14 cellular contexts compared by ENCODE assay signal in the genomic region with DNA sequence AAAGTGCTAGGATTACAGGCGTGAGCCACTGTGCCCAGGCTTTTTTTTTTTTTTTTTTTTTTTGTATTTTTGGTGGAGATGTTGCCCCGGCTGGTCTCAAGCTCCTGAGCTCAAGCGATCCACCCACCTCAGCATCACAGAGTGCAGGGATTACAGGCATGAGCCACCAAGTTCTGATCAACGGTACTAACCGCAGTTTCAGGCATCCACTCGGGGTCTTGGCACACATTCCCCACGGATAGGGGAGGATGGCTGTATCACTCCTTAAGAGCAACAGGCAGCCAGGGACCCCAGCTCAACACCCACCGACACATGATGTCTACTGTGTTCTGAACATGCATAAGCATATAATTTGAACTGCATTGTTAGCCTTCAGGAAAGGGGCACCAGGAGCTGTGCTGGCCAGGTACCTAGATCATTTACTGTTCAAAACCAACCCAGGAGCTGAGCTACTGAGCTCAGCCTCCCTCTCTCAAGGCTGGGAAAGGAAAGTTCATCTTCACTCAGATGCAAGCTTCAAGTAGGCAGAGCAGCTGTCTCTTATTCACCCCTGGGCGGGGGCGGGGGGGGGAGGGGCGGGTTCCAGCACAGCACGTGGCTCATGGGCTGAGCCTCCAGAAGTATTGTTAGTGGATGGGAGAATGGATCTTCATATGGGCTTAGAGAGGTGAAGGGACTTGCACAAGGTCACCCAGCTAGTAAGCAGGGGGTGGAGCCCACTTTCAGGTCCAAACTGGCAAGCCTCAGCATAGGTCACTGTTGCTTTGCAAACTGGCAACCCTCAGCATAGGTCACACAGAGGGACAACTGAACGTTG. TPM values are rescaled to one million over a fixed set of nuclear protein-coding genes. Genes with fewer than 3 reads are reported as not detected.
DNase-seq lines count a peak whose midpoint lies in the region; ATAC-seq and TF ChIP-seq lines count a peak whose summit lies in the region.
"Had no signal": no experiment of that assay in that cellular context is flagged by ENCODE, and none has a peak within 500 bp of the region (broad histone marks: within the 10 kb centered on the region; RNA-seq: fewer than 3 reads in every experiment).

No MANE protein-coding gene starts in this region.

- H3K4me1 Mint-ChIP-seq in activated naive CD4-positive, alpha-beta T cell treated with anti-CD3 and anti-CD28 coated beads, Interleukin-2, amount 10 ng/mL, durations not matched to agents 7 days and 5 days: peaks cover 93% of the 10 kb centered on the region
- peaks cover 91% of the 10 kb centered on the region for H3K4me1 Mint-ChIP-seq in activated CD4-positive, alpha-beta T cell treated with anti-CD3 and anti-CD28 coated beads, Interleukin-2, amount 10 ng/mL, durations not matched to agents 7 days and 5 days

- in situ Hi-C loops in transverse colon (cut with MboI; ENCODE audit: low pct_ligation_motif_present in 1 of 4, low pct_unique_long_range_greater_than_20kb in 1 of 4, low sequenced_read_pairs in 3 of 4): no loop called here

- CTCF ChIA-PET in activated naive CD4-positive, alpha-beta T cell treated with anti-CD3 and anti-CD28 coated beads, Interleukin-2, amount 10 ng/mL, durations not matched to agents 7 days and 5 days (lab: Charles Lee): interaction anchor here (0.6 to 1.2 kb wide), 3 partner anchors 10 to 190 kb away, joined by 3 to 4 read pairs (median 3); no protein-coding TSS in a partner anchor
- CTCF ChIA-PET in activated CD4-positive, alpha-beta T cell treated with anti-CD3 and anti-CD28 coated beads, Interleukin-2, amount 10 ng/mL, durations not matched to agents 7 days and 5 days (lab: Charles Lee): interaction anchor here (0.6 to 1.7 kb wide), 3 partner anchors 93 to 192 kb away, joined by 3 to 4 read pairs (median 4); no protein-coding TSS in a partner anchor

- POLR2A ChIA-PET in activated CD4-positive, alpha-beta T cell treated with anti-CD3 and anti-CD28 coated beads, Interleukin-2, amount 10 ng/mL, durations not matched to agents 7 days and 5 days (lab: Charles Lee): no interaction called here

- peaks cover 50 to 92% (median 71%) of the 10 kb centered on the region in 4 donors for H3K4me1 ChIP-seq in transverse colon

- H3K27ac ChIP-seq in transverse colon: peak overlapping the region; percentile 23 to 68 (median 41)

- peak overlapping the region; percentile 98 for H3K27ac Mint-ChIP-seq in activated naive CD4-positive, alpha-beta T cell treated with anti-CD3 and anti-CD28 coated beads, Interleukin-2, amount 10 ng/mL, durations not matched to agents 7 days and 5 days
- H3K27ac Mint-ChIP-seq in activated CD4-positive, alpha-beta T cell treated with anti-CD3 and anti-CD28 coated beads, Interleukin-2, amount 10 ng/mL, durations not matched to agents 7 days and 5 days: peak overlapping the region; percentile 96
- H3K27ac Mint-ChIP-seq: dendritic cell treated with granulocyte-macrophage colony-stimulating factor and Interleukin-4, amounts not matched to agents 40 ng/mL and 50 ng/mL, for 4 days; nephron progenitor cell had no signal

- DNase-seq in activated naive CD4-positive, alpha-beta T cell treated with anti-CD3 and anti-CD28 coated beads, Interleukin-2, amount 10 ng/mL, durations not matched to agents 7 days and 5 days: no peak
- no peak for DNase-seq in activated naive CD4-positive, alpha-beta T cell treated with Interleukin-2 at 50 U/mL for 16 hours
- no peak for DNase-seq in activated CD4-positive, alpha-beta T cell treated with anti-CD3 and anti-CD28 coated beads, Interleukin-2, amount 10 ng/mL, durations not matched to agents 7 days and 5 days
- DNase-seq in fibroblast of mammary gland (ENCODE audit: low read depth) (peak; percentile 45), transverse colon (no peak), COLO668 (lab: John Stamatoyannopoulos, UW; ENCODE audit: unreplicated experiment) (no peak), NCI-H2107 treated with DMSO at 0.1 percent for 48 hours (lab: John Stamatoyannopoulos, UW; ENCODE audit: unreplicated experiment) (no peak)
- DNase-seq: activated B cell treated with CpG ODN at 0.5 μM for 24 hours, foreskin melanocyte, kidney, nephron progenitor cell had no signal

- no peaks in the 10 kb centered on the region for H3K27me3 ChIP-seq in transverse colon

- peak overlapping the region; percentile 27 for H3K4me3 Mint-ChIP-seq in activated naive CD4-positive, alpha-beta T cell treated with anti-CD3 and anti-CD28 coated beads, Interleukin-2, amount 10 ng/mL, durations not matched to agents 7 days and 5 days
- peak overlapping the region; percentile 49 for H3K4me3 Mint-ChIP-seq in activated CD4-positive, alpha-beta T cell treated with anti-CD3 and anti-CD28 coated beads, Interleukin-2, amount 10 ng/mL, durations not matched to agents 7 days and 5 days
- H3K4me3 Mint-ChIP-seq: dendritic cell treated with granulocyte-macrophage colony-stimulating factor and Interleukin-4, amounts not matched to agents 40 ng/mL and 50 ng/mL, for 4 days; nephron progenitor cell had no signal

- H3K9me3 Mint-ChIP-seq in activated naive CD4-positive, alpha-beta T cell treated with anti-CD3 and anti-CD28 coated beads, Interleukin-2, amount 10 ng/mL, durations not matched to agents 7 days and 5 days: no peaks in the 10 kb centered on the region
- peaks cover 7% of the 10 kb centered on the region for H3K9me3 Mint-ChIP-seq in activated CD4-positive, alpha-beta T cell treated with anti-CD3 and anti-CD28 coated beads, Interleukin-2, amount 10 ng/mL, durations not matched to agents 7 days and 5 days
- H3K9me3 Mint-ChIP-seq: activated B cell treated with CpG ODN at 0.5 μM for 24 hours; dendritic cell treated with granulocyte-macrophage colony-stimulating factor and Interleukin-4, amounts not matched to agents 40 ng/mL and 50 ng/mL, for 4 days; nephron progenitor cell had no signal

- no peak for TF ChIP-seq CTCF in fibroblast of mammary gland (conservative IDR thresholded peaks at IDR 0.05; ENCODE audit: control insufficient read depth, insufficient read depth, low read depth, low read length)
- no peak for TF ChIP-seq CTCF in transverse colon (IDR thresholded peaks at IDR 0.05)

- H3K9me3 ChIP-seq in transverse colon: no peaks in the 10 kb centered on the region

- TF ChIP-seq EP300 in transverse colon (IDR thresholded peaks at IDR 0.05; ENCODE audit: low read depth): no peak

- ATAC-seq in HG03460 (IDR thresholded peaks at IDR 0.05; ENCODE audit: unreplicated experiment): no peak

- H3K4me3 ChIP-seq in fibroblast of mammary gland (ENCODE audit: control insufficient read depth, low read depth, low read length): no peak overlapping the region
- no peak overlapping the region for H3K4me3 ChIP-seq in transverse colon
- H3K4me3 ChIP-seq: skin epidermis had no signal

- intact Hi-C loops in transverse colon (cut with DNase I; ENCODE audit: low total_unique reads): no loop called here

- 73 to 100% methylated on average over 1 to 13 of the region's 13 CpGs for WGBS in transverse colon (ENCODE audit: low coverage in 1 of 2), 2 donors

- TF ChIP-seq POLR2A in transverse colon (IDR thresholded peaks at IDR 0.05): no peak

- H3K36me3 ChIP-seq in transverse colon: no peaks in the 10 kb centered on the region

- H3K36me3 Mint-ChIP-seq in activated naive CD4-positive, alpha-beta T cell treated with anti-CD3 and anti-CD28 coated beads, Interleukin-2, amount 10 ng/mL, durations not matched to agents 7 days and 5 days: peaks cover 59% of the 10 kb centered on the region
- peaks cover 65% of the 10 kb centered on the region for H3K36me3 Mint-ChIP-seq in activated CD4-positive, alpha-beta T cell treated with anti-CD3 and anti-CD28 coated beads, Interleukin-2, amount 10 ng/mL, durations not matched to agents 7 days and 5 days (ENCODE audit: low read depth)

- H3K27me3 Mint-ChIP-seq in activated naive CD4-positive, alpha-beta T cell treated with anti-CD3 and anti-CD28 coated beads, Interleukin-2, amount 10 ng/mL, durations not matched to agents 7 days and 5 days: no peaks in the 10 kb centered on the region
- no peaks in the 10 kb centered on the region for H3K27me3 Mint-ChIP-seq in activated CD4-positive, alpha-beta T cell treated with anti-CD3 and anti-CD28 coated beads, Interleukin-2, amount 10 ng/mL, durations not matched to agents 7 days and 5 days
- H3K27me3 Mint-ChIP-seq: activated B cell treated with CpG ODN at 0.5 μM for 24 hours; dendritic cell treated with granulocyte-macrophage colony-stimulating factor and Interleukin-4, amounts not matched to agents 40 ng/mL and 50 ng/mL, for 4 days had no signal

RNA-seq across cellular contexts. Expression of a gene that starts 24.6 kb away (rescaled TPM):
- total RNA-seq in activated CD4-positive, alpha-beta T cell treated with anti-CD3 and anti-CD28 coated beads, Interleukin-2, amount 10 ng/mL, durations not matched to agents 7 days and 5 days: 100 to 1,000 TPM; 529 to 567 TPM
- total RNA-seq in transverse colon: 100 to 1,000 TPM; 127 to 404 (median 136) TPM
